Comparison of ENCODE assay signal across 17 cellular contexts in genomic region chr12:63304844-63305243, GRCh38.
DNase-seq lines count a peak whose midpoint lies in the region; ATAC-seq and TF ChIP-seq lines count a peak whose summit lies in the region.
"Had no signal": no experiment of that assay in that cellular context is flagged by ENCODE, and none has a peak within 500 bp of the region (broad histone marks: within the 10 kb centered on the region; RNA-seq: fewer than 3 reads in every experiment).

No MANE protein-coding gene starts in this region.

- peak; percentile 31 for ATAC-seq in GM18511 (IDR thresholded peaks at IDR 0.05; ENCODE audit: unreplicated experiment)
- ATAC-seq in GM21447 (IDR thresholded peaks at IDR 0.05; ENCODE audit: unreplicated experiment) = peak; percentile 30
- peak; percentile 44 for ATAC-seq in HG03159 (IDR thresholded peaks at IDR 0.05; ENCODE audit: unreplicated experiment)
- ATAC-seq in activated CD4-positive, alpha-beta T cell treated with anti-CD3 and anti-CD28 coated beads for 36 hours = no peak
- no peak for ATAC-seq in PC-3
- ATAC-seq: left colon; pancreas; stimulated activated memory B cell treated with anti-CD40 and anti-IgM and Interleukin-4, amounts not matched to agents 10 μg/mL and 1 μg/mL and 100 μg/mL, for 72 hours had no signal

- no peaks in the 10 kb centered on the region for H3K79me2 ChIP-seq in PC-3 (ENCODE audit: low read length)

- H3K4me3 Mint-ChIP-seq in activated CD4-positive, alpha-beta T cell treated with anti-CD3 and anti-CD28 coated beads for 36 hours = no peak overlapping the region
- H3K4me3 Mint-ChIP-seq: stimulated activated memory B cell treated with anti-CD40 and anti-IgM and Interleukin-4, amounts not matched to agents 10 μg/mL and 1 μg/mL and 100 μg/mL, for 72 hours had no signal

- no peak overlapping the region for H2AFZ ChIP-seq in PC-3 (ENCODE audit: low read length)

- no peaks in the 10 kb centered on the region for H3K36me3 Mint-ChIP-seq in activated CD4-positive, alpha-beta T cell treated with anti-CD3 and anti-CD28 coated beads for 36 hours (ENCODE audit: low read depth)
- H3K36me3 Mint-ChIP-seq: stimulated activated memory B cell treated with anti-CD40 and anti-IgM and Interleukin-4, amounts not matched to agents 10 μg/mL and 1 μg/mL and 100 μg/mL, for 72 hours had no signal

- no peaks in the 10 kb centered on the region for H3K9me3 ChIP-seq in PC-3 (ENCODE audit: low read length)
- H3K9me3 ChIP-seq: pancreas had no signal

- TF ChIP-seq CTCF in fibroblast of mammary gland (conservative IDR thresholded peaks at IDR 0.05; ENCODE audit: control insufficient read depth, insufficient read depth, low read depth, low read length) = no peak
- TF ChIP-seq CTCF in PC-3 (conservative IDR thresholded peaks at IDR 0.05; ENCODE audit: low read depth, low read length) = no peak

- intact Hi-C loops in activated CD4-positive, alpha-beta T cell treated with anti-CD3 and anti-CD28 coated beads for 36 hours (cut with DNase I, micrococcal nuclease) = no loop called here
- intact Hi-C loops in PC-3 (cut with micrococcal nuclease) = no loop called here

- H3K36me3 ChIP-seq in PC-3 (ENCODE audit: low read depth, low read length) = no peaks in the 10 kb centered on the region
- H3K36me3 ChIP-seq: pancreas had no signal

- H3K27ac ChIP-seq in PC-3 (ENCODE audit: low read length) = no peak overlapping the region
- H3K27ac ChIP-seq: dorsolateral prefrontal cortex, pancreas had no signal

- peak; percentile 31 for DNase-seq in fibroblast of mammary gland (ENCODE audit: low read depth)
- no peak for DNase-seq in UCSD-AML1 (lab: John Stamatoyannopoulos, UW; ENCODE audit: unreplicated experiment)
- no peak for DNase-seq in NCI-H1930 (lab: John Stamatoyannopoulos, UW)
- no peak for DNase-seq in activated CD4-positive, alpha-beta T cell treated with anti-CD3 and anti-CD28 coated beads for 36 hours
- no peak for DNase-seq in PC-3
- DNase-seq: activated gamma-delta T cell, COR-L47, dorsolateral prefrontal cortex, GOT3, left colon, NCI-H187, NCI-H526 treated with DMSO at 0.1 percent for 48 hours, pancreas had no signal

- H3K27me3 ChIP-seq in PC-3 (ENCODE audit: low read length) = peaks cover 74% of the 10 kb centered on the region
- H3K27me3 ChIP-seq: pancreas had no signal

- peaks cover 2% of the 10 kb centered on the region for H3K4me1 Mint-ChIP-seq in activated CD4-positive, alpha-beta T cell treated with anti-CD3 and anti-CD28 coated beads for 36 hours
- H3K4me1 Mint-ChIP-seq: stimulated activated memory B cell treated with anti-CD40 and anti-IgM and Interleukin-4, amounts not matched to agents 10 μg/mL and 1 μg/mL and 100 μg/mL, for 72 hours had no signal

- H3K4me1 ChIP-seq in PC-3 (ENCODE audit: insufficient read depth, low read length) = no peaks in the 10 kb centered on the region
- H3K4me1 ChIP-seq: pancreas had no signal

- no peaks in the 10 kb centered on the region for H3K27me3 Mint-ChIP-seq in activated CD4-positive, alpha-beta T cell treated with anti-CD3 and anti-CD28 coated beads for 36 hours
- H3K27me3 Mint-ChIP-seq: stimulated activated memory B cell treated with anti-CD40 and anti-IgM and Interleukin-4, amounts not matched to agents 10 μg/mL and 1 μg/mL and 100 μg/mL, for 72 hours had no signal

- H3K9ac ChIP-seq in PC-3 (ENCODE audit: low read length) = no peak overlapping the region

- H3K9me2 ChIP-seq in PC-3 (replicated peaks; ENCODE audit: low read length) = no peaks in the 10 kb centered on the region

- no TSS peak for BruUV-seq in PC-3 (replicated peaks; lab: Mats Ljungman, UMichigan)

- CTCF ChIA-PET in activated CD4-positive, alpha-beta T cell treated with anti-CD3 and anti-CD28 coated beads for 36 hours (lab: Charles Lee) = no interaction called here
- CTCF ChIA-PET in PC-3 (lab: Charles Lee) = no interaction called here

- H3K4me2 ChIP-seq in PC-3 (ENCODE audit: low read length) = no peak overlapping the region

- H4K20me1 ChIP-seq in PC-3 (ENCODE audit: low read length) = no peaks in the 10 kb centered on the region

- no peaks in the 10 kb centered on the region for H3F3A ChIP-seq in PC-3 (ENCODE audit: low read length, unreplicated experiment)

- H3K27ac Mint-ChIP-seq in activated CD4-positive, alpha-beta T cell treated with anti-CD3 and anti-CD28 coated beads for 36 hours = no peak overlapping the region
- H3K27ac Mint-ChIP-seq: stimulated activated memory B cell treated with anti-CD40 and anti-IgM and Interleukin-4, amounts not matched to agents 10 μg/mL and 1 μg/mL and 100 μg/mL, for 72 hours had no signal

- H3K4me3 ChIP-seq in fibroblast of mammary gland (ENCODE audit: control insufficient read depth, low read depth, low read length) (no peak overlapping the region), PC-3 (ENCODE audit: low read length) (no peak overlapping the region)
- H3K4me3 ChIP-seq: dorsolateral prefrontal cortex, pancreas had no signal

- no peaks in the 10 kb centered on the region for H3K9me3 Mint-ChIP-seq in activated CD4-positive, alpha-beta T cell treated with anti-CD3 and anti-CD28 coated beads for 36 hours (ENCODE audit: low read depth)
- H3K9me3 Mint-ChIP-seq: stimulated activated memory B cell treated with anti-CD40 and anti-IgM and Interleukin-4, amounts not matched to agents 10 μg/mL and 1 μg/mL and 100 μg/mL, for 72 hours had no signal

- POLR2A ChIA-PET in activated CD4-positive, alpha-beta T cell treated with anti-CD3 and anti-CD28 coated beads for 36 hours (lab: Charles Lee) = interaction anchor here (0.6 kb wide), 1 partner anchor 208 kb away, joined by 3 read pairs; no protein-coding TSS in a partner anchor
- POLR2A ChIA-PET in PC-3 (lab: Charles Lee; ENCODE audit: unreplicated experiment) = no interaction called here

Comparison
In these comparisons a context has a peak if more than half of its experiments do, and no peak if none do; other contexts are left out.
1. ATAC-seq: peak in GM18511 (single experiment), GM21447 (single experiment) and HG03159 (single experiment); none in activated CD4-positive, alpha-beta T cell treated with anti-CD3 and anti-CD28 coated beads for 36 hours (single experiment) and PC-3 (single experiment).